19 cellular contexts compared by ENCODE assay signal in the genomic region with DNA sequence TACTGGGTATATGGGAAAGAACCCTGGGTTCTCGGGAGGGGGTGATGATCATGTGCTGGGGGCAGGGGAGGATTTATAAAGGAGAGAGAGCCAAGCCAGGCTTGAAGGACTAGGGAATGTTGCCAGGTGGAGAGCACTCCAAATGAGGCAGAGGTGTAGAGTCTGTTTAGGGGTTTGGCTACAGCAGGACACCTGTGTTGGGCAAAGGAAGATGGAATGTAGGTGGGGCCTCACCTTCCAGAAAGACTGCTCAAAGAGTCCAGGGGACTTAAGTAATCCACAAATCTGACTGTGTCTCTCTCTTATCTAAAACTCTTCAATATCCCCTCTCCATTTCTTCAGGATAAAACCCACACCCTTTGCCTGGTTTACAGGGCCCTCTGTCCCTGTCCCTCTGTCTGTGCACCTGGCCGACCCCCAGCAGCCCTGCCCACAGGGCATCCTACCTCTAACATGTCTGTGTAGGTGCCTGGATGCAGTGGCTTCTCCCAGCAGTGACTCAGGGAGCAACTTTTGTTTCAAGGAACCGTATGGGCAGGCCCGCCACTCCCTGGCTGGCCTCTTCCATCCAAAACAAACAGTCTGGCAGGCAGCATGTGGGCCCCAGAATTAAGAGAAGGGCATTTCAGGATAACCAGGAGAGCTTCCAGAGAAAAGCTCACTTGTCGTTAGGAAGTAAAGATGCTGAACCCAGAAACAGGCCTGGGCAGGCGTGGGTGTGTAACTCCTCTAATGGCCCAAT. TPM values are rescaled to one million over a fixed set of nuclear protein-coding genes. Genes with fewer than 3 reads are reported as not detected.
DNase-seq lines count a peak whose midpoint lies in the region; ATAC-seq and TF ChIP-seq lines count a peak whose summit lies in the region.
"Had no signal": no experiment of that assay in that cellular context is flagged by ENCODE, and none has a peak within 500 bp of the region (broad histone marks: within the 10 kb centered on the region; RNA-seq: fewer than 3 reads in every experiment).

No MANE protein-coding gene starts in this region.

- H2AK5ac ChIP-seq in trophoblast cell (ENCODE audit: low read length), result no peak overlapping the region

- POLR2A ChIA-PET in MCF 10A (lab: Yijun Ruan, JAX), result interaction anchor here (0.6 to 2.4 kb wide), 7 partner anchors 8 to 128 kb away, joined by 3 to 22 read pairs (median 3); a partner anchor contains a TSS

- DNase-seq in MCF 10A (ENCODE audit: unreplicated experiment), result peak; percentile 56
- DNase-seq in breast epithelium (ENCODE audit: low spot score in 2 of 2), result no peak
- DNase-seq in epithelial cell of prostate (ENCODE audit: low read depth, low spot score), result no peak
- DNase-seq in left lobe of liver (ENCODE audit: low spot score), result peak; percentile 21
- DNase-seq in T1000 (lab: John Stamatoyannopoulos, UW), result no peak
- no peak for DNase-seq in trophoblast cell
- DNase-seq in SK-N-DZ (ENCODE audit: low spot score), result no peak
- DNase-seq: activated CD4-positive, alpha-beta T cell treated with anti-CD3 and anti-CD28 coated beads for 4 hours; activated naive CD8-positive, alpha-beta T cell treated with anti-CD3 and anti-CD28 coated beads for 36 hours; BE2C; brain microvascular endothelial cell; cortex of kidney; EL; glutamatergic neuron; NCI-H1105 treated with DMSO at 0.1 percent for 48 hours; NCI-H2081; NCI-H524 treated with DMSO at 0.1 percent for 48 hours had no signal

- no peak overlapping the region for H4K8ac ChIP-seq in trophoblast cell (ENCODE audit: low read depth, low read length)

- H3K4me1 ChIP-seq in breast epithelium (no peaks in the 10 kb centered on the region), thymus (ENCODE audit: control insufficient read depth, insufficient read depth, low read length) (no peaks in the 10 kb centered on the region), trophoblast cell (ENCODE audit: control insufficient read depth in 1 of 2, insufficient read depth in 2 of 2, low read length in 2 of 2) (no peaks in the 10 kb centered on the region)
- H3K4me1 ChIP-seq: BE2C had no signal

- peak overlapping the region; percentile 49 for H3K27ac Mint-ChIP-seq in MCF 10A (ENCODE audit: low read depth, unreplicated experiment)

- H3K27ac ChIP-seq in breast epithelium, result no peak overlapping the region
- peak overlapping the region; percentile 65 for H3K27ac ChIP-seq in epithelial cell of prostate
- H3K27ac ChIP-seq in thymus (ENCODE audit: low read depth), result peak overlapping the region; percentile 48
- no peak overlapping the region for H3K27ac ChIP-seq in trophoblast cell (ENCODE audit: low read depth, low read length)
- H3K27ac ChIP-seq: brain microvascular endothelial cell had no signal

- H3K36me3 ChIP-seq in breast epithelium, result no peaks in the 10 kb centered on the region
- no peaks in the 10 kb centered on the region for H3K36me3 ChIP-seq in thymus (ENCODE audit: control insufficient read depth, insufficient read depth)
- H3K36me3 ChIP-seq in trophoblast cell (ENCODE audit: control insufficient read depth in 1 of 2, insufficient read depth in 2 of 2, low read length in 2 of 2), result no peaks in the 10 kb centered on the region
- H3K36me3 ChIP-seq: BE2C, brain microvascular endothelial cell had no signal

- H3K4me1 Mint-ChIP-seq in MCF 10A (ENCODE audit: insufficient read depth, unreplicated experiment), result peaks cover 17% of the 10 kb centered on the region

- TF ChIP-seq CTCF in MCF 10A (IDR thresholded peaks at IDR 0.05; ENCODE audit: unreplicated experiment), result no peak
- TF ChIP-seq CTCF in breast epithelium (IDR thresholded peaks at IDR 0.05), result no peak

- H3K27me3 Mint-ChIP-seq in MCF 10A (ENCODE audit: insufficient read depth, unreplicated experiment), result no peaks in the 10 kb centered on the region

- H3K14ac ChIP-seq in trophoblast cell (ENCODE audit: low read length), result no peak overlapping the region

- no peak overlapping the region for H3K23ac ChIP-seq in trophoblast cell (ENCODE audit: low read length)

- no peak overlapping the region for H4K91ac ChIP-seq in trophoblast cell (ENCODE audit: low read depth, low read length)

- no peaks in the 10 kb centered on the region for H3K79me1 ChIP-seq in trophoblast cell (ENCODE audit: low read length)

- H3K27me3 ChIP-seq in breast epithelium, result no peaks in the 10 kb centered on the region
- peaks cover 2% of the 10 kb centered on the region for H3K27me3 ChIP-seq in thymus (ENCODE audit: control insufficient read depth, insufficient read depth)
- no peaks in the 10 kb centered on the region for H3K27me3 ChIP-seq in trophoblast cell (ENCODE audit: insufficient read depth, low read length)
- H3K27me3 ChIP-seq: BE2C, brain microvascular endothelial cell had no signal

- H3K79me2 ChIP-seq in trophoblast cell (ENCODE audit: control insufficient read depth, insufficient read depth, low read length, poor library complexity), result no peaks in the 10 kb centered on the region

- TF ChIP-seq POLR2A in breast epithelium (IDR thresholded peaks at IDR 0.05), result no peak

- intact Hi-C loops in MCF 10A (cut with micrococcal nuclease) (no loop called here), breast epithelium (cut with DNase I; ENCODE audit: low total_unique reads) (loop anchor here (2.0 kb wide), 1 partner anchor 17 kb away; no protein-coding TSS in a partner anchor)

- H3K4me2 ChIP-seq in trophoblast cell (ENCODE audit: low read length), result no peak overlapping the region

- H2AFZ ChIP-seq in trophoblast cell (ENCODE audit: insufficient read depth, low read length, poor library complexity), result no peak overlapping the region

- no TSS peak for BruUV-seq in MCF 10A (replicated peaks; lab: Mats Ljungman, UMichigan)

- no peaks in the 10 kb centered on the region for H3K36me3 Mint-ChIP-seq in MCF 10A (ENCODE audit: insufficient read depth, unreplicated experiment)
- H3K36me3 Mint-ChIP-seq: activated naive CD8-positive, alpha-beta T cell treated with anti-CD3 and anti-CD28 coated beads for 36 hours had no signal

- no peak overlapping the region for H2BK12ac ChIP-seq in trophoblast cell (ENCODE audit: low read length)

- no peak overlapping the region for H2BK5ac ChIP-seq in trophoblast cell (ENCODE audit: low read depth, low read length, poor library complexity)

- no peak overlapping the region for H3K4me3 Mint-ChIP-seq in MCF 10A (ENCODE audit: unreplicated experiment)
- H3K4me3 Mint-ChIP-seq: activated naive CD8-positive, alpha-beta T cell treated with anti-CD3 and anti-CD28 coated beads for 36 hours; activated T-helper 17 cell treated with anti-CD3 and anti-CD28 coated beads, Interleukin-2, amount 50 U/mL, for 72 hours had no signal

- no peak overlapping the region for H4K12ac ChIP-seq in trophoblast cell (ENCODE audit: low read depth, low read length)

- 78% methylated on average over 6 of the region's 6 CpGs for WGBS in thymus
- no CpG with 5 or more reads among the region's 6 CpGs for WGBS in trophoblast cell (ENCODE audit: extremely low coverage, insufficient coverage, insufficient read length)

- ATAC-seq in left lobe of liver, result no peak
- ATAC-seq: activated T-helper 17 cell treated with anti-CD3 and anti-CD28 coated beads, Interleukin-2, amount 50 U/mL, for 72 hours had no signal

- H3K4me3 ChIP-seq in breast epithelium (no peak overlapping the region), thymus (ENCODE audit: low read length) (no peak overlapping the region), trophoblast cell (ENCODE audit: low read depth, low read length) (no peak overlapping the region)

- H3K4ac ChIP-seq in trophoblast cell (ENCODE audit: low read depth, low read length), result no peak overlapping the region

- no peak overlapping the region for H3K18ac ChIP-seq in trophoblast cell (ENCODE audit: low read length)

- no peak overlapping the region for H3K9ac ChIP-seq in trophoblast cell (ENCODE audit: low read length)

- H3K9me3 Mint-ChIP-seq in MCF 10A (ENCODE audit: unreplicated experiment), result no peaks in the 10 kb centered on the region
- H3K9me3 Mint-ChIP-seq: activated T-helper 17 cell treated with anti-CD3 and anti-CD28 coated beads, Interleukin-2, amount 50 U/mL, for 72 hours had no signal

- CTCF ChIA-PET in MCF 10A (lab: Yijun Ruan, JAX), result interaction anchor here (1.0 kb wide), 2 partner anchors 10 to 78 kb away, joined by 3 to 5 read pairs; a partner anchor contains a TSS

- no peak overlapping the region for H2BK120ac ChIP-seq in trophoblast cell (ENCODE audit: insufficient read depth, low read length, poor library complexity)

- H3K9me3 ChIP-seq in breast epithelium (peaks cover 0 to 7% of the 10 kb centered on the region in 2 donors), thymus (ENCODE audit: control insufficient read depth) (no peaks in the 10 kb centered on the region), trophoblast cell (ENCODE audit: insufficient read depth, low read depth, low read length) (peaks cover 3% of the 10 kb centered on the region)
- H3K9me3 ChIP-seq: BE2C had no signal

RNA-seq across cellular contexts. Expression of a gene that starts 10.6 kb away (rescaled TPM):
- total RNA-seq in MCF 10A (2022) (55.8 and 56.7 TPM in 2 replicates), breast epithelium (10 to 100 TPM; 24.2 to 38.9 (median 26.2) TPM), left lobe of liver (21.1 TPM)
- 28.2 TPM for polyA plus RNA-seq in thymus
- 22.8 and 23.3 TPM in 2 replicates for polyA plus RNA-seq in trophoblast cell (2013)
- 34.9 and 35.5 TPM in 2 replicates for polyA plus RNA-seq in SK-N-DZ (2014; cell fraction: cytosol; rRNA removed)
- 50.9 and 57.2 TPM in 2 replicates for polyA plus RNA-seq in SK-N-DZ (2014; cell fraction: nucleus; rRNA removed)

Comparison
In these comparisons a context has a peak if more than half of its experiments do, and no peak if none do; other contexts are left out.
1. DNase-seq: peak in MCF 10A (single experiment) and left lobe of liver (single experiment); none in breast epithelium (0 of 2), epithelial cell of prostate (single experiment), T1000 (single experiment), trophoblast cell (0 of 2) and SK-N-DZ (single experiment).
2. H3K27ac ChIP-seq: peak in epithelial cell of prostate (single experiment) and thymus (single experiment); none in breast epithelium (0 of 2) and trophoblast cell (single experiment).